16 cellular contexts compared by ENCODE assay signal in the genomic region with DNA sequence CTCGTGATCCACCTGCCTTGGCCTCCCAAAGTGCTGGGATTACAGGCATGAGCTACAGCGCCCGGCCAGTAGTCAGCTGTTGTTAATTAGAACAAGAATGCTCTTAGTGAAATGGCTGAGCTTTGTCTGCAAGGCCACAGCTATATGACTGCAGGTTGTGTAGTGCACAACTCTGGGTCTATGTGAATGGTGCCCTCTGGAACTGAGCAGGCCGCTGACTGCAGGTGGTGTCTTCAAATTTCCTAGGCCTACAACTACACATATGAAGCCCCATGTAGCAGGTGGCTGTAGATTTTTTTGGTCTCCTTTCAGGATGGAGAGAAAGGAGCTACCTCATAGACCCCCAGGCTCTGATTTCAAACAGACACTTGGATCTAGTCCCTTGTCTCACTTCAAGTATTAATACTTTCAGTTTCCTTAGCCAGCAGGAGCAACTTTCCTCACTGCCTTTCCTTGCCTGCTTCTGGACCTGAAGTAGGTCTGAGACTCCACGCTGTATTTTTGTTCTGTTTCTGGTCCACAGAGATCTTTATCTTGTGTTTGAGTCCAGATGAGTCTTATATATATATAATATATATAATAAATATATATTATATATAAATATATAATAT.
"Had no signal": no experiment of that assay in that cellular context is flagged by ENCODE, and none has a peak within 500 bp of the region (broad histone marks: within the 10 kb centered on the region; RNA-seq: fewer than 3 reads in every experiment).

No MANE protein-coding gene starts in this region.

- DNase-seq: activated B cell treated with CpG ODN at 0.5 μM for 24 hours; activated CD4-positive, alpha-beta memory T cell treated with anti-CD3 and anti-CD28 coated beads for 36 hours; cerebellar nuclear complex; dermis blood vessel endothelial cell; endodermal cell; hypothalamus; kidney glomerular epithelial cell; spleen; stimulated activated CD4-positive, alpha-beta T cell treated with anti-CD3 and anti-CD28 coated beads, Interleukin-1b, Interleukin-23, amount 100 ng/mL, for 48 hours; substantia nigra; T-helper 17 cell; transverse colon had no signal

- H3K27ac Mint-ChIP-seq: activated B cell treated with CpG ODN at 0.5 μM for 24 hours; activated CD4-positive, alpha-beta memory T cell treated with anti-CD3 and anti-CD28 coated beads for 36 hours; activated T-helper 1 cell treated with anti-CD3 and anti-CD28 coated beads, Interleukin-12 subunit alpha, Interleukin-12 subunit beta, Interleukin-2, Interleukin-4 antibody, amounts not matched to agents 30 ng/mL and 10 ng/mL and 1 ng/mL, durations not matched to agents 14 hours and 24 hours and 36 hours; endodermal cell; stimulated activated memory B cell treated with anti-CD40 and anti-IgM and Interleukin-4, amounts not matched to agents 10 μg/mL and 1 μg/mL and 100 μg/mL, for 72 hours; T-helper 17 cell had no signal

- H3K27me3 Mint-ChIP-seq: activated B cell treated with CpG ODN at 0.5 μM for 24 hours; activated CD4-positive, alpha-beta memory T cell treated with anti-CD3 and anti-CD28 coated beads for 36 hours; activated naive CD4-positive, alpha-beta T cell treated with anti-CD3 and anti-CD28 coated beads, Interleukin-2, amount 50 U/mL, for 24 hours; stimulated activated memory B cell treated with anti-CD40 and anti-IgM and Interleukin-4, amounts not matched to agents 10 μg/mL and 1 μg/mL and 100 μg/mL, for 72 hours; T-helper 17 cell had no signal

- H3K4me3 Mint-ChIP-seq: activated B cell treated with CpG ODN at 0.5 μM for 24 hours; activated CD4-positive, alpha-beta memory T cell treated with anti-CD3 and anti-CD28 coated beads for 36 hours; activated naive CD4-positive, alpha-beta T cell treated with anti-CD3 and anti-CD28 coated beads, Interleukin-2, amount 50 U/mL, for 24 hours; activated T-helper 1 cell treated with anti-CD3 and anti-CD28 coated beads, Interleukin-12 subunit alpha, Interleukin-12 subunit beta, Interleukin-2, Interleukin-4 antibody, amounts not matched to agents 30 ng/mL and 10 ng/mL and 1 ng/mL, durations not matched to agents 14 hours and 24 hours and 36 hours; endodermal cell; neural crest cell; stimulated activated memory B cell treated with anti-CD40 and anti-IgM and Interleukin-4, amounts not matched to agents 10 μg/mL and 1 μg/mL and 100 μg/mL, for 72 hours; T-helper 17 cell had no signal

- H3K9me3 Mint-ChIP-seq: activated CD4-positive, alpha-beta memory T cell treated with anti-CD3 and anti-CD28 coated beads for 36 hours; activated naive CD4-positive, alpha-beta T cell treated with anti-CD3 and anti-CD28 coated beads, Interleukin-2, amount 50 U/mL, for 24 hours; neural crest cell had no signal

- H3K4me1 Mint-ChIP-seq: activated B cell treated with CpG ODN at 0.5 μM for 24 hours; activated naive CD4-positive, alpha-beta T cell treated with anti-CD3 and anti-CD28 coated beads, Interleukin-2, amount 50 U/mL, for 24 hours; neural crest cell; stimulated activated memory B cell treated with anti-CD40 and anti-IgM and Interleukin-4, amounts not matched to agents 10 μg/mL and 1 μg/mL and 100 μg/mL, for 72 hours; T-helper 17 cell had no signal
